24 cellular contexts compared by ENCODE assay signal in the genomic region with DNA sequence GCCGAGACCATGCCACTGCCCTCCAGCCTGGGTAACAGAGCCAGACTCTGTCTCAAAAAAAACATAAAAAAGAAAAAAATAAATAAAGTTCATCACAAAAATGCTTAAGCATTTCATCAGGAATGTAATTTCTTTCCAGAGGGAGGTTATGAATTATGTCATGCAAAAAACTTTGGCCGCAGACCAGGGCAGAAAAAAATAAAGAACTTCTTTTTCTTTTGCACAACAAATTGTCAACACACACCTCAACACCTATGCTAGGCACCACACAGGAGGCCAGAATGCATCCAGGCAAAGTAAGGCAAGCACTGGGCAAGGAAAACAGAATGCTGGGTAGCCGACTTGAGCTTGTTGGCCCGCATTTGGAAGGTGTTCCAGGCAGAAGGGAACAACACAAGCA. TPM values are rescaled to one million over a fixed set of nuclear protein-coding genes. Genes with fewer than 3 reads are reported as not detected.
DNase-seq lines count a peak whose midpoint lies in the region; ATAC-seq and TF ChIP-seq lines count a peak whose summit lies in the region.
"Had no signal": no experiment of that assay in that cellular context is flagged by ENCODE, and none has a peak within 500 bp of the region (broad histone marks: within the 10 kb centered on the region; RNA-seq: fewer than 3 reads in every experiment).

No MANE protein-coding gene starts in this region.

- no peaks in the 10 kb centered on the region for H3K9me3 Mint-ChIP-seq in osteocyte (ENCODE audit: unreplicated experiment)
- H3K9me3 Mint-ChIP-seq: activated naive CD4-positive, alpha-beta T cell treated with anti-CD3 and anti-CD28 coated beads, Interleukin-2, amount 50 U/mL, for 24 hours; naive B cell; stimulated activated effector memory CD8-positive, alpha-beta T cell treated with anti-CD3 and anti-CD28 coated beads, Interleukin-12 subunit alpha, Interleukin-12 subunit beta, amount 100 ng/mL, for 72 hours; WTC11 had no signal

- H3K27me3 Mint-ChIP-seq in osteocyte (ENCODE audit: unreplicated experiment) = no peaks in the 10 kb centered on the region
- no peaks in the 10 kb centered on the region for H3K27me3 Mint-ChIP-seq in T-helper 17 cell
- H3K27me3 Mint-ChIP-seq: activated naive CD4-positive, alpha-beta T cell treated with anti-CD3 and anti-CD28 coated beads, Interleukin-2, amount 50 U/mL, for 24 hours; CD4-positive, CD25-positive, alpha-beta regulatory T cell had no signal

- H3K9me3 ChIP-seq in T-helper 17 cell (ENCODE audit: control insufficient read depth, low read length, poor library complexity, severe bottlenecking) = no peaks in the 10 kb centered on the region
- H3K9me3 ChIP-seq: suprapubic skin had no signal

- peaks cover 36% of the 10 kb centered on the region for H3K4me1 Mint-ChIP-seq in osteocyte (ENCODE audit: unreplicated experiment)
- H3K4me1 Mint-ChIP-seq in T-helper 17 cell = peaks cover 4% of the 10 kb centered on the region
- H3K4me1 Mint-ChIP-seq: activated naive CD4-positive, alpha-beta T cell treated with anti-CD3 and anti-CD28 coated beads, Interleukin-2, amount 50 U/mL, for 24 hours; naive B cell; WTC11 had no signal

- no peak for TF ChIP-seq CTCF in osteocyte (IDR thresholded peaks at IDR 0.05)

- H3K27ac Mint-ChIP-seq in osteocyte (ENCODE audit: unreplicated experiment) (peak overlapping the region; percentile 21), T-helper 17 cell (no peak overlapping the region)
- H3K27ac Mint-ChIP-seq: activated naive CD4-positive, alpha-beta T cell treated with anti-CD3 and anti-CD28 coated beads, Interleukin-2, amount 50 U/mL, for 24 hours; naive B cell; stimulated activated effector memory CD8-positive, alpha-beta T cell treated with anti-CD3 and anti-CD28 coated beads, Interleukin-12 subunit alpha, Interleukin-12 subunit beta, amount 100 ng/mL, for 72 hours; WTC11 had no signal

- DNase-seq in EH (ENCODE audit: low read depth) = peak; percentile 12
- peak; percentile 46 for DNase-seq in fibroblast of gingiva (ENCODE audit: low read depth)
- no peak for DNase-seq in osteocyte (ENCODE audit: extremely low spot score, unreplicated experiment)
- DNase-seq in RKO (ENCODE audit: low spot score) = no peak
- DNase-seq in T-helper 17 cell = no peak
- no peak for DNase-seq in activated T-cell treated with anti-CD3 and anti-CD28 coated beads, Interleukin-2, amount 50 U/mL, for 48 hours
- DNase-seq: aorta; CD4-positive, CD25-positive, alpha-beta regulatory T cell; DMS 273 treated with DMSO at 0.1 percent for 48 hours; effector CD8-positive, alpha-beta T cell; erythroblast; mesenchymal stem cell; naive B cell; NCI-H1105; NCI-H2029; NCI-H2227 treated with DMSO at 0.1 percent for 48 hours; occipital lobe; T-helper 9 cell had no signal

- H3K36me3 Mint-ChIP-seq in osteocyte (ENCODE audit: unreplicated experiment) (no peaks in the 10 kb centered on the region), T-helper 17 cell (ENCODE audit: low read depth) (no peaks in the 10 kb centered on the region)
- H3K36me3 Mint-ChIP-seq: activated naive CD4-positive, alpha-beta T cell treated with anti-CD3 and anti-CD28 coated beads, Interleukin-2, amount 50 U/mL, for 24 hours; CD4-positive, CD25-positive, alpha-beta regulatory T cell; naive B cell; WTC11 had no signal

- no peak for ATAC-seq in SK-N-SH treated with all-trans-retinoic acid at 6 μM for 48 hours
- no peak for ATAC-seq in T-helper 17 cell
- ATAC-seq: stimulated activated effector memory CD8-positive, alpha-beta T cell treated with anti-CD3 and anti-CD28 coated beads, Interleukin-12 subunit alpha, Interleukin-12 subunit beta, amount 100 ng/mL, for 72 hours; WTC11 had no signal

- H3K4me3 Mint-ChIP-seq in osteocyte (ENCODE audit: unreplicated experiment) = no peak overlapping the region
- no peak overlapping the region for H3K4me3 Mint-ChIP-seq in T-helper 17 cell
- H3K4me3 Mint-ChIP-seq: activated naive CD4-positive, alpha-beta T cell treated with anti-CD3 and anti-CD28 coated beads, Interleukin-2, amount 50 U/mL, for 24 hours; CD4-positive, CD25-positive, alpha-beta regulatory T cell; naive B cell; stimulated activated effector memory CD8-positive, alpha-beta T cell treated with anti-CD3 and anti-CD28 coated beads, Interleukin-12 subunit alpha, Interleukin-12 subunit beta, amount 100 ng/mL, for 72 hours; WTC11 had no signal

TF ChIP-seq in SK-N-SH treated with all-trans-retinoic acid at 6 μM for 48 hours, 23 proteins besides CTCF, POLR2A, EP300 and RAD21:
- TF ChIP-seq ZC3H10 (CRISPR knock-in tag; IDR thresholded peaks at IDR 0.05) = no peak
- TF ChIP-seq ZFP3 (CRISPR knock-in tag; IDR thresholded peaks at IDR 0.05) = no peak
- TF ChIP-seq PPARA (CRISPR knock-in tag; IDR thresholded peaks at IDR 0.05; ENCODE audit: borderline replicate concordance) = no peak
- TF ChIP-seq OSR1 (CRISPR knock-in tag; IDR thresholded peaks at IDR 0.05) = no peak
- TF ChIP-seq, protein P1, sequence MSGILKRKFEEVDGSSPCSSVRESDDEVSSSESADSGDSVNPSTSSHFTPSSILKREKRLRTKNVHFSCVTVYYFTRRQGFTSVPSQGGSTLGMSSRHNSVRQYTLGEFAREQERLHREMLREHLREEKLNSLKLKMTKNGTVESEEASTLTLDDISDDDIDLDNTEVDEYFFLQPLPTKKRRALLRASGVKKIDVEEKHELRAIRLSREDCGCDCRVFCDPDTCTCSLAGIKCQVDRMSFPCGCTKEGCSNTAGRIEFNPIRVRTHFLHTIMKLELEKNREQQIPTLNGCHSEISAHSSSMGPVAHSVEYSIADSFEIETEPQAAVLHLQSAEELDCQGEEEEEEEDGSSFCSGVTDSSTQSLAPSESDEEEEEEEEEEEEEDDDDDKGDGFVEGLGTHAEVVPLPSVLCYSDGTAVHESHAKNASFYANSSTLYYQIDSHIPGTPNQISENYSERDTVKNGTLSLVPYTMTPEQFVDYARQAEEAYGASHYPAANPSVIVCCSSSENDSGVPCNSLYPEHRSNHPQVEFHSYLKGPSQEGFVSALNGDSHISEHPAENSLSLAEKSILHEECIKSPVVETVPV (CRISPR knock-in tag; IDR thresholded peaks at IDR 0.05) = no peak
- no peak for TF ChIP-seq RARB (CRISPR knock-in tag; IDR thresholded peaks at IDR 0.05)
- no peak for TF ChIP-seq ZNF8 (CRISPR knock-in tag; IDR thresholded peaks at IDR 0.05)
- peak; percentile 36; the same call in 1 of the 2 replicates for TF ChIP-seq ISL1 (CRISPR knock-in tag; IDR thresholded peaks at IDR 0.05)

RNA-seq across cellular contexts. Expression of a gene that starts 3.9 kb away (rescaled TPM):
- total RNA-seq in osteocyte (not detected in 2 replicates), T-helper 17 cell (not detected)
- total RNA-seq: CD4-positive, CD25-positive, alpha-beta regulatory T cell; glomerular endothelial cell; occipital lobe; suprapubic skin; WTC11 had no signal

RNA-seq across cellular contexts. Expression of a gene that starts 9.2 kb away (rescaled TPM):
- total RNA-seq in osteocyte = not detected in 2 replicates
- not detected for total RNA-seq in T-helper 17 cell
- total RNA-seq: CD4-positive, CD25-positive, alpha-beta regulatory T cell had no signal

RNA-seq across cellular contexts. Expression of a gene that starts 20.8 kb away (rescaled TPM):
- total RNA-seq in osteocyte (not detected in 2 replicates), T-helper 17 cell (not detected)
- total RNA-seq: CD4-positive, CD25-positive, alpha-beta regulatory T cell; glomerular endothelial cell; occipital lobe; WTC11 had no signal

RNA-seq across cellular contexts. Expression of a gene that starts 39.9 kb away (rescaled TPM):
- total RNA-seq in osteocyte (13.1 and 13.3 TPM in 2 replicates), T-helper 17 cell (1 to 10 TPM in 1 of 2 donors, under 1 TPM in 1; 0.35 to 1.2 TPM)

RNA-seq across cellular contexts. Expression of a gene that starts 47.0 kb away (rescaled TPM):
- total RNA-seq in osteocyte (22.0 and 22.1 TPM in 2 replicates), T-helper 17 cell (10 to 100 TPM; 23.3 to 26.2 TPM)

Comparison
In these comparisons a context has a peak if more than half of its experiments do, and no peak if none do; other contexts are left out.
1. DNase-seq: peak in EH (single experiment) and fibroblast of gingiva (single experiment); none in osteocyte (single experiment), RKO (single experiment), T-helper 17 cell (0 of 3) and activated T-cell treated with anti-CD3 and anti-CD28 coated beads, Interleukin-2, amount 50 U/mL, for 48 hours (0 of 2).